ENCODE assay signal across 8 cellular contexts in genomic region chr4:156378053-156378665, GRCh38.
DNase-seq lines count a peak whose midpoint lies in the region; ATAC-seq, FAIRE-seq and TF ChIP-seq lines count a peak whose summit lies in the region.

No MANE protein-coding gene starts in this region.

- H3K36me3 Mint-ChIP-seq in brain, result no peaks in the 10 kb centered on the region

- FAIRE-seq in GM19239 (lab: Jason Lieb, UNC), result no peak

- peaks cover 0 to 5% (median 0%) of the 10 kb centered on the region in 5 experiments for H3K9me3 Mint-ChIP-seq in brain

- DNase-seq in AG08396 (ENCODE audit: low spot score), result peak; percentile 58
- peak; percentile 1 for DNase-seq in GM19239 (ENCODE audit: insufficient read length, low spot score)
- peak; percentile 57 for DNase-seq in KBM-7
- peak; percentile 53 for DNase-seq in myocyte (ENCODE audit: low read depth)
- no peak for DNase-seq in stimulated activated CD4-positive, alpha-beta T cell treated with anti-CD3 and anti-CD28 coated beads, Interleukin-4, amount 100 ng/mL, for 24 hours
- DNase-seq in NCI-H2227 treated with DMSO at 0.1 percent for 48 hours (lab: John Stamatoyannopoulos, UW), result no peak

- H3K4me3 Mint-ChIP-seq in brain, result no peak overlapping the region

- H3K27ac Mint-ChIP-seq in brain, result peak overlapping the region in 1 of 5 experiments; percentile 92

- in situ Hi-C loops in KBM-7 (cut with MboI; ENCODE audit: low pct_unique_long_range_greater_than_20kb, low sequenced_read_pairs), result no loop called here

- TF ChIP-seq CTCF in brain (conservative IDR thresholded peaks at IDR 0.05), result peak; percentile 51 to 60

- H3K4me1 Mint-ChIP-seq in brain, result peaks cover 7% of the 10 kb centered on the region

- ATAC-seq in GM21528 (IDR thresholded peaks at IDR 0.05; ENCODE audit: low FRiP score, unreplicated experiment), result no peak

- no peaks in the 10 kb centered on the region for H3K27me3 Mint-ChIP-seq in brain

Comparison
In these comparisons a context has a peak if more than half of its experiments do, and no peak if none do; other contexts are left out.
1. DNase-seq: peak in AG08396 (single experiment), GM19239 (single experiment), KBM-7 (single experiment) and myocyte (single experiment); none in stimulated activated CD4-positive, alpha-beta T cell treated with anti-CD3 and anti-CD28 coated beads, Interleukin-4, amount 100 ng/mL, for 24 hours (single experiment) and NCI-H2227 treated with DMSO at 0.1 percent for 48 hours (single experiment).